ENCODE assay signal across 8 cellular contexts in the genomic region with DNA sequence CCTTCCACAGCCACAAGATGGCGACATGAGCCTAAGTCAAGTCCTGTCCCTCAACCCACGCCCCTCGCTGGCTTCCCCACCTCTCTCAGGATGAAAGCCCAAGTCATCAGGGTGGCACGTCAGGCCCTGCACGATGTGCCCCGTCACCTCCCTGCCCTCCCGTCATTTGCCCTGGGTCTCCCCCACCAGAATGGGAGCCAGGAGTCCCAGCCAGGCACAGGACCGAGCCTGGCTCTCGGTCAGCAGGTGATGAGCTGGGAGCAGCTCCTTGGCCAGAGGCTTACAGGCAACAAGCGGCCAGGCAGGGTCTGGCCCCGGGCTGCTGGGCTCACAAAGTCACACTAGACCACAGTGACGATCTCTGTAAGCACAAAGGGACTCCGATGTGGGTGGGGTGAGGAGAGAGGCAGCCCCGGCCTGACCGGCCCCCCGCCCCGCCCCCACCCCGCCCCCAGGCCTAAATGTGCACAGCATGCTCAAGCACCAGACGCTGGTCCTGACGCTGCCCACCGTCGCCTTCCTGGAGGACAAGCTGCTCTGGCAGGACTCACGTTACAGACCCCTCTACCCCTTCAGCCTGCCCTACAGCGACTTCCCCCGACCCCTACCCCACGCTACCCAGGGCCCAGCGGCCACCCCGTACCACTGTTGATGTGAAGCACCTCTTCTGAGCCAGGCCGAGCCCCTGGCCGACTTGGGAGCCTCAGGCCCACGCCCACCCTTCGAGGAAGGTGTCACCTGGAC. TPM values are rescaled to one million over a fixed set of nuclear protein-coding genes. Genes with fewer than 3 reads are reported as not detected.
DNase-seq lines count a peak whose midpoint lies in the region; ATAC-seq and TF ChIP-seq lines count a peak whose summit lies in the region.

No MANE protein-coding gene starts in this region.

- peaks cover 12% of the 10 kb centered on the region for H3K36me3 Mint-ChIP-seq in central memory CD8-positive, alpha-beta T cell (ENCODE audit: insufficient read depth)

- TF ChIP-seq CTCF in 22Rv1 (IDR thresholded peaks at IDR 0.05), result peak; percentile 85
- peak; percentile 65 for TF ChIP-seq CTCF in GM20000 (IDR thresholded peaks at IDR 0.05; ENCODE audit: extremely low read depth, missing control alignments)

- H3K9me3 Mint-ChIP-seq in central memory CD8-positive, alpha-beta T cell, result no peaks in the 10 kb centered on the region

- no peaks in the 10 kb centered on the region for H3K27me3 Mint-ChIP-seq in central memory CD8-positive, alpha-beta T cell

- H3K27ac Mint-ChIP-seq in central memory CD8-positive, alpha-beta T cell (ENCODE audit: low read depth), result no peak overlapping the region

- intact Hi-C loops in left colon (cut with DNase I, micrococcal nuclease), result no loop called here

- no peak overlapping the region for H3K27ac ChIP-seq in 22Rv1

- H3K4me1 Mint-ChIP-seq in central memory CD8-positive, alpha-beta T cell, result peaks cover 7% of the 10 kb centered on the region

- H3K4me3 Mint-ChIP-seq in central memory CD8-positive, alpha-beta T cell, result no peak overlapping the region

- DNase-seq in GM20000 (ENCODE audit: low spot score) (peak; percentile 85), NCI-H345 treated with DMSO at 0.1 percent for 48 hours (lab: John Stamatoyannopoulos, UW; ENCODE audit: unreplicated experiment) (peak; percentile 49), left colon (peak; percentile 85 to 93)
- peak; percentile 76 to 77 for DNase-seq in central memory CD8-positive, alpha-beta T cell (ENCODE audit: low spot score in 2 of 2)
- peak; percentile 92 for DNase-seq in stimulated activated CD4-positive, alpha-beta T cell treated with anti-CD3 and anti-CD28 coated beads, Interleukin-4, amount 100 ng/mL, for 1 hour

- ATAC-seq in activated CD4-positive, CD25-positive, alpha-beta regulatory T cell treated with anti-CD3 and anti-CD28 coated beads, Interleukin-2, amount 50 U/mL, for 24 hours, result peak; percentile 84 to 86
- peak; percentile 79 for ATAC-seq in central memory CD8-positive, alpha-beta T cell (replicated peaks; ENCODE audit: extremely low read depth, poor library complexity, severe bottlenecking)
- ATAC-seq in left colon, result peak; percentile 55
- ATAC-seq in GM21390 (IDR thresholded peaks at IDR 0.05; ENCODE audit: unreplicated experiment), result no peak

RNA-seq across cellular contexts. Expression of gene MRPL4, which starts 7.3 kb away (rescaled TPM):
- 10 to 100 TPM; 43.5 to 61.9 TPM for total RNA-seq in left colon

RNA-seq across cellular contexts. Expression of gene ICAM1, which starts 11.6 kb away (rescaled TPM):
- total RNA-seq in left colon, result 1 to 10 TPM; 7.7 to 8.7 TPM

RNA-seq across cellular contexts. Expression of gene ICAM4, which starts 27.4 kb away (rescaled TPM):
- under 1 TPM in 1 of 2 donors, not detected in 1; 0.53 TPM for total RNA-seq in left colon

RNA-seq across cellular contexts. Expression of gene S1PR2, which starts 28.2 kb away (rescaled TPM):
- 1 to 10 TPM; 2.3 to 5.2 TPM for total RNA-seq in left colon

RNA-seq across cellular contexts. Expression of gene ICAM5, which starts 30.4 kb away (rescaled TPM):
- total RNA-seq in left colon, result 1 to 10 TPM in 1 of 2 donors, under 1 TPM in 1; 0.76 to 1.1 TPM
